In the genomic region with DNA sequence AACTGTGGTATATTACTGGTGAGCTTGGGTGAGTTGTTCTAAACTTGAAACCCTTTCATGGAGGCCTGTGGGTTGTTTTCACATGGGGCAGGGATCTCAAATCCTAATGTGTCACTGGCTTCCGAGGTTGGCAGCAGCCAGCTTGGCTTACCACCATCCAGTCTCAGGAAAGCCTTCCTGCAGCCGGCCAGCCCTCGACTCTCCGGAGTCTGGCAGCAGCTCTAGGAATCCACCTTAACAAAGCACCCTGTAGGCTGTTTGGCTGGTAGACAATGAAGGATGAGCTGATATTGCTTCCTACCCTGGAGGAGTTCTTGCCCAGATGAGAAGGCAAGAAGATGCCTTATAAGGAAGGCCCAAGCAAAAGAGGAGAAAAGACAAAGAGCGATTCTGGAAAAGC, we compare ENCODE assay signal across 1 cellular context.
TF ChIP-seq lines count a peak whose summit lies in the region.

No MANE protein-coding gene starts in this region.

TF ChIP-seq in WTC11, 78 proteins besides CTCF, POLR2A, EP300 and RAD21 (continued from another document):
- TF ChIP-seq NR2C2 (CRISPR knock-in tag; IDR thresholded peaks at IDR 0.05) (no peak), IRF2 (CRISPR knock-in tag; IDR thresholded peaks at IDR 0.05; ENCODE audit: borderline replicate concordance, low read depth) (no peak), ZNF263 (CRISPR knock-in tag; IDR thresholded peaks at IDR 0.05; ENCODE audit: low read depth) (no peak), HMGA2 (CRISPR knock-in tag; IDR thresholded peaks at IDR 0.05) (no peak)
- TF ChIP-seq, protein P1, sequence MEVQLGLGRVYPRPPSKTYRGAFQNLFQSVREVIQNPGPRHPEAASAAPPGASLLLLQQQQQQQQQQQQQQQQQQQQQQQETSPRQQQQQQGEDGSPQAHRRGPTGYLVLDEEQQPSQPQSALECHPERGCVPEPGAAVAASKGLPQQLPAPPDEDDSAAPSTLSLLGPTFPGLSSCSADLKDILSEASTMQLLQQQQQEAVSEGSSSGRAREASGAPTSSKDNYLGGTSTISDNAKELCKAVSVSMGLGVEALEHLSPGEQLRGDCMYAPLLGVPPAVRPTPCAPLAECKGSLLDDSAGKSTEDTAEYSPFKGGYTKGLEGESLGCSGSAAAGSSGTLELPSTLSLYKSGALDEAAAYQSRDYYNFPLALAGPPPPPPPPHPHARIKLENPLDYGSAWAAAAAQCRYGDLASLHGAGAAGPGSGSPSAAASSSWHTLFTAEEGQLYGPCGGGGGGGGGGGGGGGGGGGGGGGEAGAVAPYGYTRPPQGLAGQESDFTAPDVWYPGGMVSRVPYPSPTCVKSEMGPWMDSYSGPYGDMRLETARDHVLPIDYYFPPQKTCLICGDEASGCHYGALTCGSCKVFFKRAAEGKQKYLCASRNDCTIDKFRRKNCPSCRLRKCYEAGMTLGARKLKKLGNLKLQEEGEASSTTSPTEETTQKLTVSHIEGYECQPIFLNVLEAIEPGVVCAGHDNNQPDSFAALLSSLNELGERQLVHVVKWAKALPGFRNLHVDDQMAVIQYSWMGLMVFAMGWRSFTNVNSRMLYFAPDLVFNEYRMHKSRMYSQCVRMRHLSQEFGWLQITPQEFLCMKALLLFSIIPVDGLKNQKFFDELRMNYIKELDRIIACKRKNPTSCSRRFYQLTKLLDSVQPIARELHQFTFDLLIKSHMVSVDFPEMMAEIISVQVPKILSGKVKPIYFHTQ (CRISPR knock-in tag; IDR thresholded peaks at IDR 0.05), result no peak
- TF ChIP-seq, protein P2, sequence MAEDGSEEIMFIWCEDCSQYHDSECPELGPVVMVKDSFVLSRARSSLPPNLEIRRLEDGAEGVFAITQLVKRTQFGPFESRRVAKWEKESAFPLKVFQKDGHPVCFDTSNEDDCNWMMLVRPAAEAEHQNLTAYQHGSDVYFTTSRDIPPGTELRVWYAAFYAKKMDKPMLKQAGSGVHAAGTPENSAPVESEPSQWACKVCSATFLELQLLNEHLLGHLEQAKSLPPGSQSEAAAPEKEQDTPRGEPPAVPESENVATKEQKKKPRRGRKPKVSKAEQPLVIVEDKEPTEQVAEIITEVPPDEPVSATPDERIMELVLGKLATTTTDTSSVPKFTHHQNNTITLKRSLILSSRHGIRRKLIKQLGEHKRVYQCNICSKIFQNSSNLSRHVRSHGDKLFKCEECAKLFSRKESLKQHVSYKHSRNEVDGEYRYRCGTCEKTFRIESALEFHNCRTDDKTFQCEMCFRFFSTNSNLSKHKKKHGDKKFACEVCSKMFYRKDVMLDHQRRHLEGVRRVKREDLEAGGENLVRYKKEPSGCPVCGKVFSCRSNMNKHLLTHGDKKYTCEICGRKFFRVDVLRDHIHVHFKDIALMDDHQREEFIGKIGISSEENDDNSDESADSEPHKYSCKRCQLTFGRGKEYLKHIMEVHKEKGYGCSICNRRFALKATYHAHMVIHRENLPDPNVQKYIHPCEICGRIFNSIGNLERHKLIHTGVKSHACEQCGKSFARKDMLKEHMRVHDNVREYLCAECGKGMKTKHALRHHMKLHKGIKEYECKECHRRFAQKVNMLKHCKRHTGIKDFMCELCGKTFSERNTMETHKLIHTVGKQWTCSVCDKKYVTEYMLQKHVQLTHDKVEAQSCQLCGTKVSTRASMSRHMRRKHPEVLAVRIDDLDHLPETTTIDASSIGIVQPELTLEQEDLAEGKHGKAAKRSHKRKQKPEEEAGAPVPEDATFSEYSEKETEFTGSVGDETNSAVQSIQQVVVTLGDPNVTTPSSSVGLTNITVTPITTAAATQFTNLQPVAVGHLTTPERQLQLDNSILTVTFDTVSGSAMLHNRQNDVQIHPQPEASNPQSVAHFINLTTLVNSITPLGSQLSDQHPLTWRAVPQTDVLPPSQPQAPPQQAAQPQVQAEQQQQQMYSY (CRISPR knock-in tag; IDR thresholded peaks at IDR 0.05), result no peak
TF ChIP-seq in WTC11: peak in this region for 0.
